Comparison of ENCODE assay signal across 8 cellular contexts in genomic region chr19:18000480-18000980, GRCh38. TPM values are rescaled to one million over a fixed set of nuclear protein-coding genes. Genes with fewer than 3 reads are reported as not detected.
DNase-seq lines count a peak whose midpoint lies in the region; ATAC-seq, FAIRE-seq and TF ChIP-seq lines count a peak whose summit lies in the region.

No MANE protein-coding gene starts in this region.

- peaks cover 5% of the 10 kb centered on the region; the same call in 1 of the 2 replicates for H3K23me2 ChIP-seq in H1 (ENCODE audit: low read depth, low read length)

- intact Hi-C loops in psoas muscle (cut with DNase I) = loop anchor here in 1 of 2 donors (10.0 kb wide), 1 partner anchor 154 kb away; the partner anchor contains the start of gene PIK3R2

- H2BK20ac ChIP-seq in H1 (ENCODE audit: low read length) = no peak overlapping the region

- peaks cover 7% of the 10 kb centered on the region for H3K27me3 ChIP-seq in NT2/D1 (ENCODE audit: insufficient read depth, insufficient read length)
- peaks cover 3 to 25% (median 20%) of the 10 kb centered on the region in 4 experiments for H3K27me3 ChIP-seq in H1 (replicated peaks in 1 of 4; ENCODE audit: control insufficient read depth in 3 of 4, extremely low read depth in 1 of 4, insufficient read depth in 3 of 4, low read length in 3 of 4)
- peaks cover 0 to 19% (median 0%) of the 10 kb centered on the region in 3 donors for H3K27me3 ChIP-seq in psoas muscle (ENCODE audit: insufficient read depth in 3 of 3, low read length in 2 of 3)

- H3K14ac ChIP-seq in H1 (ENCODE audit: insufficient read length) = no peak overlapping the region

- no peak overlapping the region for H4K5ac ChIP-seq in H1 (ENCODE audit: insufficient read length, low read depth, low read length)

- no peaks in the 10 kb centered on the region for H3K79me2 ChIP-seq in H1 (ENCODE audit: control insufficient read depth in 1 of 2, insufficient read depth in 2 of 2, low read length in 2 of 2)

- peak overlapping the region; percentile 71 for H3K4me3 ChIP-seq in NT2/D1 (ENCODE audit: insufficient read length, low read depth)
- peak overlapping the region in 2 of 4 experiments; percentile 46 to 70; a peak in 5 of 8 replicates for H3K4me3 ChIP-seq in H1 (ENCODE audit: extremely low read depth in 1 of 4, insufficient read depth in 2 of 4, low read depth in 3 of 4, low read length in 4 of 4)
- peak overlapping the region; percentile 73 for H3K4me3 ChIP-seq in psoas muscle

- H3K79me1 ChIP-seq in H1 (ENCODE audit: low read depth, low read length) = no peaks in the 10 kb centered on the region

- TF ChIP-seq CTCF in H1 (IDR thresholded peaks at IDR 0.05; ENCODE audit: control extremely low read depth in 1 of 3, insufficient read depth in 1 of 3, low read depth in 1 of 3, low read length in 3 of 3) = no peak
- TF ChIP-seq CTCF in psoas muscle (IDR thresholded peaks at IDR 0.05) = no peak

- H2AK5ac ChIP-seq in H1 (ENCODE audit: low read depth, low read length) = no peak overlapping the region

- peaks cover 16% of the 10 kb centered on the region for H3K4me1 ChIP-seq in NT2/D1 (ENCODE audit: insufficient read depth, insufficient read length)
- peaks cover 0 to 3% (median 0%) of the 10 kb centered on the region in 4 experiments; a peak in 2 of 7 replicates for H3K4me1 ChIP-seq in H1 (replicated peaks in 1 of 4; ENCODE audit: control insufficient read depth in 3 of 4, insufficient read depth in 4 of 4, low read length in 3 of 4)
- no peaks in the 10 kb centered on the region for H3K4me1 ChIP-seq in psoas muscle

- no peak overlapping the region for H3K23ac ChIP-seq in H1 (ENCODE audit: insufficient read length)

- no peak overlapping the region for H2BK15ac ChIP-seq in H1 (ENCODE audit: low read length)

- ATAC-seq in psoas muscle (no peak), left lobe of liver (no peak)

- no peak overlapping the region for H3K18ac ChIP-seq in H1 (ENCODE audit: extremely low read depth, low read length)

- TF ChIP-seq EP300 in H1 (IDR thresholded peaks at IDR 0.05; ENCODE audit: borderline replicate concordance in 1 of 2, low read depth in 2 of 2, low read length in 2 of 2) = no peak

- H2AFZ ChIP-seq in H1 (ENCODE audit: low read length) = no peak overlapping the region

- H2BK5ac ChIP-seq in H1 (ENCODE audit: low read depth, low read length) = no peak overlapping the region

- H4K91ac ChIP-seq in H1 (replicated peaks; ENCODE audit: insufficient read length, low read length) = no peak overlapping the region

- H3K9ac ChIP-seq in NT2/D1 (ENCODE audit: insufficient read length, low read depth) (no peak overlapping the region), H1 (replicated peaks in 1 of 4; ENCODE audit: extremely low read depth in 1 of 4, low read depth in 3 of 4, low read length in 3 of 4) (no peak overlapping the region)

- peak overlapping the region; percentile 59 to 84 for H3K4me2 ChIP-seq in H1 (ENCODE audit: insufficient read depth in 1 of 2, low read depth in 2 of 2, low read length in 2 of 2)

- H3K56ac ChIP-seq in H1 (replicated peaks; ENCODE audit: insufficient read length, low read depth, low read length) = no peak overlapping the region

- H4K20me1 ChIP-seq in H1 (replicated peaks in 1 of 2; ENCODE audit: control insufficient read depth in 1 of 2, insufficient read depth in 2 of 2, low read length in 2 of 2) = peaks cover 0 to 5% of the 10 kb centered on the region in 2 experiments

- POLR2A ChIA-PET in H1 (lab: Charles Lee; ENCODE audit: partially characterized antibody) = interaction anchor here (0.9 to 2.2 kb wide), 8 partner anchors 12 to 86 kb away, joined by 3 to 6 read pairs (median 3); partner anchors contain the start of genes CCDC124 and IL12RB1

- no peaks in the 10 kb centered on the region for H3K9me3 ChIP-seq in NT2/D1 (ENCODE audit: insufficient read depth, low read length)
- no peaks in the 10 kb centered on the region for H3K9me3 ChIP-seq in H1 (ENCODE audit: insufficient read depth in 2 of 2, low read depth in 1 of 2, low read length in 1 of 2)
- H3K9me3 ChIP-seq in psoas muscle = no peaks in the 10 kb centered on the region

- CTCF ChIA-PET in H1 (lab: Charles Lee; ENCODE audit: partially characterized antibody) = interaction anchor here (0.5 to 12.4 kb wide), 6 partner anchors 51 to 419 kb away, joined by 3 to 271 read pairs (median 4); partner anchors contain the start of gene CCDC124

- no peak overlapping the region for H4K8ac ChIP-seq in H1 (ENCODE audit: extremely low read depth, insufficient read depth, low read length)

- H2BK120ac ChIP-seq in H1 (replicated peaks; ENCODE audit: low read depth, low read length) = no peak overlapping the region

- H3K36me3 ChIP-seq in NT2/D1 (ENCODE audit: insufficient read depth, insufficient read length, low read length) = no peaks in the 10 kb centered on the region
- no peaks in the 10 kb centered on the region for H3K36me3 ChIP-seq in H1 (ENCODE audit: control insufficient read depth in 2 of 4, insufficient read depth in 4 of 4, low read length in 3 of 4)
- no peaks in the 10 kb centered on the region for H3K36me3 ChIP-seq in psoas muscle (ENCODE audit: insufficient read depth in 1 of 2, low read depth in 1 of 2)

- DNase-seq in GM12891 (ENCODE audit: insufficient read length, low spot score) (no peak), NT2/D1 (ENCODE audit: low read depth, low spot score) (no peak), H1 (ENCODE audit: low read depth in 1 of 2, low spot score in 2 of 2) (no peak), psoas muscle (no peak), EL (no peak), NCI-H128 (lab: John Stamatoyannopoulos, UW; ENCODE audit: unreplicated experiment) (no peak), left lobe of liver (ENCODE audit: low spot score) (no peak)
- no peak for DNase-seq in activated CD4-positive, alpha-beta T cell treated with anti-CD3 and anti-CD28 coated beads for 48 hours

- no peak overlapping the region for H3K4ac ChIP-seq in H1 (replicated peaks; ENCODE audit: insufficient read length, low read depth, low read length)

- no peak overlapping the region for H2BK12ac ChIP-seq in H1 (ENCODE audit: low read depth, low read length)

- 23% methylated on average over 13 of the region's 21 CpGs; no CpG with 5 or more reads in 1 of the 2 experiments for WGBS in H1 (ENCODE audit: extremely low coverage in 1 of 2, insufficient coverage in 1 of 2, insufficient read length in 1 of 2, insufficient replicate concordance in 2 of 2, low coverage in 1 of 2, low lambda C conversion rate in 2 of 2, missing lambda C conversion rate in 1 of 2), 2 experiments
- WGBS in psoas muscle, 3 donors = 24 to 41% (median 31%) methylated on average over 15 to 21 of the region's 21 CpGs

- FAIRE-seq in GM12891 (lab: Jason Lieb, UNC) = no peak
- FAIRE-seq in H1 (lab: Jason Lieb, UNC) = no peak

- H3K27ac ChIP-seq in H1 (ENCODE audit: low read depth, low read length) (no peak overlapping the region), psoas muscle (peak overlapping the region; percentile 69)

- no peak for TF ChIP-seq RAD21 in H1 (IDR thresholded peaks at IDR 0.05 in 1 of 2, conservative IDR thresholded peaks at IDR 0.05 in 1 of 2; ENCODE audit: low read depth in 2 of 2, low read length in 2 of 2)

- TF ChIP-seq POLR2A in GM12891 (IDR thresholded peaks at IDR 0.05; ENCODE audit: low read depth, low read length) (no peak), H1 (IDR thresholded peaks at IDR 0.05; ENCODE audit: control extremely low read depth in 1 of 2, low read depth in 2 of 2, low read length in 2 of 2) (no peak)

TF ChIP-seq in GM12891, 5 proteins besides CTCF, POLR2A, EP300 and RAD21:
- peak; percentile 48; the same call in 1 of the 2 replicates for TF ChIP-seq SPI1 (IDR thresholded peaks at IDR 0.05; ENCODE audit: low read depth, low read length)
- TF ChIP-seq PAX5 (IDR thresholded peaks at IDR 0.05; ENCODE audit: insufficient read depth, low read length, severe bottlenecking) = no peak

TF ChIP-seq in H1, 55 proteins besides CTCF, POLR2A, EP300 and RAD21 (continues in another document):
- TF ChIP-seq EZH2 (IDR thresholded peaks at IDR 0.05; ENCODE audit: low read depth, low read length, severe bottlenecking) (no peak), TAF7 (optimal IDR thresholded peaks at IDR 0.05; ENCODE audit: borderline replicate concordance, low read depth, low read length) (no peak), RXRA (IDR thresholded peaks at IDR 0.05; ENCODE audit: insufficient read depth, low read depth, low read length) (no peak), RBBP5 (IDR thresholded peaks at IDR 0.05; ENCODE audit: borderline replicate concordance, low read depth, low read length) (no peak), KDM5A (IDR thresholded peaks at IDR 0.05; ENCODE audit: low read length) (no peak), ATF3 (IDR thresholded peaks at IDR 0.05; ENCODE audit: insufficient read depth, low read depth, low read length) (no peak)

RNA-seq across cellular contexts. Expression of gene ARRDC2, which starts 7.4 kb away (rescaled TPM):
- polyA plus RNA-seq in GM12891 (2012; ENCODE audit: low read depth, missing spikeins) = 3.6 TPM
- total RNA-seq in H1 (2021; fragmentation: NEBNext Ultra II Directional; extraction: Animal tissue kit (Norgen Biotek cat#: 25700)) = 6.2 and 6.9 TPM in 2 replicates
- polyA plus RNA-seq in H1 (2011; rRNA removed) (5.4 and 5.8 TPM in 2 replicates), psoas muscle (100 to 1,000 TPM; 173 to 294 (median 281) TPM)
- 6.6 TPM for polyA plus RNA-seq in H1 (2011; cell fraction: cytosol; rRNA removed)
- polyA plus RNA-seq in H1 (2011; cell fraction: nucleus; rRNA removed) = 9.2 TPM
- 5.2 to 7.8 TPM (median 5.9 TPM) in 4 replicates for polyA plus RNA-seq in H1 (2012, experiment 1 of 2)
- 4.6 TPM for polyA plus RNA-seq in H1 (2012, experiment 2 of 2)
- polyA plus RNA-seq in H1 (2013, experiment 1 of 2) = 3.4 TPM
- polyA plus RNA-seq in H1 (2013, experiment 2 of 2) = 3.6 TPM
- 2.7 and 6.1 TPM in 2 replicates for polyA minus RNA-seq in H1 (2011; rRNA and poly(A)+ RNA removed)
- polyA minus RNA-seq in H1 (2011; cell fraction: cytosol; rRNA and poly(A)+ RNA removed) = 7.0 TPM
- polyA minus RNA-seq in H1 (2011; cell fraction: nucleus; rRNA and poly(A)+ RNA removed) = 10.7 TPM
- total RNA-seq in psoas muscle (100 to 1,000 TPM in 2 of 4 donors, 10 to 100 TPM in 2; 43.4 to 399 (median 98.4) TPM), left lobe of liver (6.3 TPM)

RNA-seq across cellular contexts. Expression of gene KCNN1, which starts 33.6 kb away (rescaled TPM):
- 2.6 TPM for polyA plus RNA-seq in GM12891 (2012; ENCODE audit: low read depth, missing spikeins)
- 9.3 and 11.0 TPM in 2 replicates for total RNA-seq in H1 (2021; fragmentation: NEBNext Ultra II Directional; extraction: Animal tissue kit (Norgen Biotek cat#: 25700))
- 12.5 and 19.3 TPM in 2 replicates for polyA plus RNA-seq in H1 (2011; rRNA removed)
- polyA plus RNA-seq in H1 (2011; cell fraction: cytosol; rRNA removed) = 13.7 TPM
- polyA plus RNA-seq in H1 (2011; cell fraction: nucleus; rRNA removed) = 21.8 TPM
- 4.1 to 10.5 TPM (median 8.4 TPM) in 4 replicates for polyA plus RNA-seq in H1 (2012, experiment 1 of 2)
- 5.8 TPM for polyA plus RNA-seq in H1 (2012, experiment 2 of 2)
- 6.0 TPM for polyA plus RNA-seq in H1 (2013, experiment 1 of 2)
- 5.9 TPM for polyA plus RNA-seq in H1 (2013, experiment 2 of 2)
- 6.7 and 7.7 TPM in 2 replicates for polyA minus RNA-seq in H1 (2011; rRNA and poly(A)+ RNA removed)
- polyA minus RNA-seq in H1 (2011; cell fraction: cytosol; rRNA and poly(A)+ RNA removed) = 15.0 TPM
- polyA minus RNA-seq in H1 (2011; cell fraction: nucleus; rRNA and poly(A)+ RNA removed) = 14.4 TPM
- not detected for total RNA-seq in psoas muscle
- polyA plus RNA-seq in psoas muscle = under 1 TPM in 2 of 3 donors, not detected in 1; 0.01 to 0.06 TPM
- total RNA-seq in left lobe of liver = not detected

Comparison
In these comparisons a context has a peak if more than half of its experiments do, and no peak if none do; other contexts are left out.
1. RNA of gene KCNN1, which starts 33.6 kb away (total RNA-seq): 9.3 to 11.0 TPM in H1; not detected in left lobe of liver (single experiment) and not detected in psoas muscle; every median in the first group is over 10 times any median in the second.